ENCODE assay signal across 18 cellular contexts in the genomic region with DNA sequence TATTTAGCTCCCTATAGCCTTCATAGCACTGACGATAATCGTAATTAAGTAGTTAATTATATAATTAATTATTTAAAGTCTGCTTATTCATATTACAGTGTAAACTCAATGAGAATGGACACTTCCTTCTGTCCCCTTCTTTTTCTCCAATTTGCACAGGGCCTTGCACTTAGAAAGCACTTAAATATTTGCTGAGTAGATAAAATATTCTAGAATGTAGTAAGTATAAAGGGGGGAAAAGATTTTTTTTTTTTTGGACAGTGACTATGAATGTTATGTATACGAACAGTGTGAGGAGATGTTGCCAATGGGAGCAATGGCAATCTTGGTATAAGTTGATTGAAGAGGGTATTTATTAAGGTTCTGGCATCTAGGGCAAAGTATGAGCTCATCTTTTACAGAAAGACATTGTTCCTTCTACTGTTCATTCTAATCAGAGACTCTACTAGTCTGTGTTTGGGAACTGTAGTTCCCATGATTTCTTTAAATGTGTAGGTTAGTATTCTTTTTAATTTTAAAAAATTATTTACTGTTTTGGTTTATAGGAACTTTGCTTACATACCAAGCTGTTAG. TPM values are rescaled to one million over a fixed set of nuclear protein-coding genes. Genes with fewer than 3 reads are reported as not detected.
DNase-seq lines count a peak whose midpoint lies in the region; ATAC-seq, FAIRE-seq and TF ChIP-seq lines count a peak whose summit lies in the region.
"Had no signal": no experiment of that assay in that cellular context is flagged by ENCODE, and none has a peak within 500 bp of the region (broad histone marks: within the 10 kb centered on the region; RNA-seq: fewer than 3 reads in every experiment).

No MANE protein-coding gene starts in this region.

- peak overlapping the region; percentile 72 for H3K27ac Mint-ChIP-seq in memory B cell
- H3K27ac Mint-ChIP-seq: CD4-positive, alpha-beta T cell; HFFc6 had no signal

- no peaks in the 10 kb centered on the region for H3K27me3 Mint-ChIP-seq in memory B cell
- H3K27me3 Mint-ChIP-seq: CD4-positive, alpha-beta T cell had no signal

- H3K36me3 ChIP-seq in K562 (ENCODE audit: control insufficient read depth, insufficient read depth, low read length) (peaks cover 64% of the 10 kb centered on the region), testis (ENCODE audit: low read depth, missing control alignments) (no peaks in the 10 kb centered on the region)

- TF ChIP-seq POLR2A in K562 (conservative IDR thresholded peaks at IDR 0.05): no peak
- TF ChIP-seq POLR2A in testis (IDR thresholded peaks at IDR 0.05): no peak

- no peaks in the 10 kb centered on the region for H3K9me3 ChIP-seq in K562 (replicated peaks; ENCODE audit: control insufficient read depth, insufficient read depth, low read depth, low read length)
- no peaks in the 10 kb centered on the region for H3K9me3 ChIP-seq in testis
- H3K9me3 ChIP-seq in right cardiac atrium (ENCODE audit: control insufficient read depth, low read length): no peaks in the 10 kb centered on the region
- H3K9me3 ChIP-seq: Caco-2 had no signal

- H3K4me2 ChIP-seq in K562 (ENCODE audit: insufficient read depth, low read length): no peak overlapping the region

- no peak overlapping the region for H3K9ac ChIP-seq in K562 (ENCODE audit: insufficient read depth in 1 of 2, low read depth in 2 of 2, low read length in 2 of 2)

- POLR2A ChIA-PET in K562 (lab: Yijun Ruan, JAX): no interaction called here

- WGBS in K562 (ENCODE audit: insufficient coverage, low coverage, missing lambda C conversion rate): 94% methylated on average over 3 of the region's 3 CpGs
- 98 to 99% methylated on average over 3 of the region's 3 CpGs for WGBS in testis, 2 donors
- WGBS in right cardiac atrium: 91% methylated on average over 3 of the region's 3 CpGs

- H3K9me3 Mint-ChIP-seq in memory B cell: no peaks in the 10 kb centered on the region
- H3K9me3 Mint-ChIP-seq: CD4-positive, alpha-beta T cell; HFFc6 had no signal

- H3K79me2 ChIP-seq in K562 (ENCODE audit: control insufficient read depth, insufficient read depth, low read length): no peaks in the 10 kb centered on the region

- no peaks in the 10 kb centered on the region for H3K9me1 ChIP-seq in K562 (ENCODE audit: control insufficient read depth, insufficient read depth, low read length)

- H3K4me1 ChIP-seq in K562 (replicated peaks in 1 of 2; ENCODE audit: control insufficient read depth in 2 of 2, insufficient read depth in 2 of 2, low read length in 2 of 2) (no peaks in the 10 kb centered on the region), testis (no peaks in the 10 kb centered on the region), right cardiac atrium (ENCODE audit: control insufficient read depth, insufficient read depth, low read length) (no peaks in the 10 kb centered on the region)
- H3K4me1 ChIP-seq: Caco-2 had no signal

- no peak overlapping the region for H2AFZ ChIP-seq in K562 (ENCODE audit: low read depth, low read length)

- H4K20me1 ChIP-seq in K562 (replicated peaks; ENCODE audit: control insufficient read depth, insufficient read depth, low read length): no peaks in the 10 kb centered on the region

- H3K27me3 ChIP-seq in K562 (ENCODE audit: control insufficient read depth in 2 of 2, insufficient read depth in 2 of 2, low read length in 2 of 2) (no peaks in the 10 kb centered on the region), testis (no peaks in the 10 kb centered on the region), right cardiac atrium (ENCODE audit: control insufficient read depth, insufficient read depth) (no peaks in the 10 kb centered on the region)

- TF ChIP-seq CTCF in K562 (IDR thresholded peaks at IDR 0.05 in 2 of 3, conservative IDR thresholded peaks at IDR 0.05 in 1 of 3; ENCODE audit: insufficient read depth in 2 of 3, low read depth in 1 of 3, low read length in 3 of 3) (no peak), testis (IDR thresholded peaks at IDR 0.05) (no peak)

- no peak for TF ChIP-seq EP300 in K562 (IDR thresholded peaks at IDR 0.05; ENCODE audit: low read length)

- ATAC-seq in K562 (no peak), memory B cell (ENCODE audit: low read depth) (no peak), right cardiac atrium (no peak)
- ATAC-seq: HCT116 had no signal

- no peak overlapping the region for H3K27ac ChIP-seq in K562 (ENCODE audit: extremely low read depth, low read depth, low read length)
- no peak overlapping the region for H3K27ac ChIP-seq in testis
- H3K27ac ChIP-seq in right cardiac atrium (ENCODE audit: low read length): no peak overlapping the region
- H3K27ac ChIP-seq: C4-2B had no signal

- BruUV-seq in K562 (replicated peaks; lab: Mats Ljungman, UMichigan): no TSS peak

- CTCF ChIA-PET in K562 (lab: Yijun Ruan, JAX; ENCODE audit: low intra/inter-chr PET ratio): no interaction called here

- DNase-seq in K562 (ENCODE audit: extremely low read depth in 1 of 4, low spot score in 3 of 4) (no peak), globus pallidus (ENCODE audit: low spot score) (peak; percentile 52), memory B cell (ENCODE audit: low spot score in 2 of 2) (no peak), superior temporal gyrus (ENCODE audit: extremely low spot score) (peak; percentile 40), testis (no peak), right cardiac atrium (no peak)
- no peak for DNase-seq in stimulated activated CD4-positive, alpha-beta T cell treated with anti-CD3 and anti-CD28 coated beads, Interleukin-4, amount 100 ng/mL, for 24 hours
- DNase-seq: AML-193; Caco-2; CD4-positive, alpha-beta T cell; GOT3; H7; HFFc6 had no signal

- H3K4me3 ChIP-seq in K562 (no peak overlapping the region), testis (no peak overlapping the region), right cardiac atrium (ENCODE audit: low read length) (no peak overlapping the region)

- H3K4me3 Mint-ChIP-seq in memory B cell: no peak overlapping the region
- H3K4me3 Mint-ChIP-seq: CD4-positive, alpha-beta T cell; HFFc6 had no signal

- in situ Hi-C loops in K562 (cut with MboI): no loop called here

- no peaks in the 10 kb centered on the region for H3K4me1 Mint-ChIP-seq in memory B cell

- no peak for TF ChIP-seq RAD21 in K562 (CRISPR knock-in tag; conservative IDR thresholded peaks at IDR 0.05 in 1 of 2, IDR thresholded peaks at IDR 0.05 in 1 of 2)

- peaks cover 37% of the 10 kb centered on the region for H3K36me3 Mint-ChIP-seq in memory B cell

- intact Hi-C loops in K562 (cut with micrococcal nuclease): no loop called here
- intact Hi-C loops in testis (cut with DNase I; ENCODE audit: low total_unique reads): no loop called here
- intact Hi-C loops in right cardiac atrium (cut with DNase I): no loop called here

- FAIRE-seq in K562 (lab: Jason Lieb, UNC): no peak
- FAIRE-seq: D721Med, GM12891, HTR-8/SVneo had no signal

TF ChIP-seq in K562, 482 proteins besides CTCF, POLR2A, EP300 and RAD21:
- TF ChIP-seq, protein P1, sequence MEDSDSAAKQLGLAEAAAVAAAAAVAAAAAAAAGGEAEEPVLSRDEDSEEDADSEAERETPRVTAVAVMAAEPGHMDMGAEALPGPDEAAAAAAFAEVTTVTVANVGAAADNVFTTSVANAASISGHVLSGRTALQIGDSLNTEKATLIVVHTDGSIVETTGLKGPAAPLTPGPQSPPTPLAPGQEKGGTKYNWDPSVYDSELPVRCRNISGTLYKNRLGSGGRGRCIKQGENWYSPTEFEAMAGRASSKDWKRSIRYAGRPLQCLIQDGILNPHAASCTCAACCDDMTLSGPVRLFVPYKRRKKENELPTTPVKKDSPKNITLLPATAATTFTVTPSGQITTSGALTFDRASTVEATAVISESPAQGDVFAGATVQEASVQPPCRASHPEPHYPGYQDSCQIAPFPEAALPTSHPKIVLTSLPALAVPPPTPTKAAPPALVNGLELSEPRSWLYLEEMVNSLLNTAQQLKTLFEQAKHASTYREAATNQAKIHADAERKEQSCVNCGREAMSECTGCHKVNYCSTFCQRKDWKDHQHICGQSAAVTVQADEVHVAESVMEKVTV (CRISPR knock-in tag; IDR thresholded peaks at IDR 0.05): no peak
- TF ChIP-seq C11orf30 (IDR thresholded peaks at IDR 0.05; ENCODE audit: low read depth): peak; percentile 67
- peak; percentile 56 for TF ChIP-seq MAFG (tag; conservative IDR thresholded peaks at IDR 0.05)
- peak; percentile 80 for TF ChIP-seq ZNF316 (IDR thresholded peaks at IDR 0.05)

RNA-seq across cellular contexts. Expression of gene YTHDC2, which starts 49.4 kb away (rescaled TPM):
- 23.4 and 114 TPM in 2 replicates for total RNA-seq in K562 (2011; cell fraction: chromatin; rRNA removed; ENCODE audit: low replicate concordance)
- 17.3 and 19.3 TPM in 2 replicates for total RNA-seq in K562 (2011; cell fraction: nucleolus; rRNA removed)
- 26.2 and 27.1 TPM in 2 replicates for total RNA-seq in K562 (2011; cell fraction: nucleoplasm; rRNA removed)
- total RNA-seq in K562 (2014; rRNA removed): 14.5 and 18.4 TPM in 2 replicates
- 21.3 and 21.6 TPM in 2 replicates for total RNA-seq in K562 (2014; rRNA removed; fragmentation: Illumina TruSeq; extraction: Trizol)
- 17.0 and 17.9 TPM in 2 replicates for total RNA-seq in K562 (2015; rRNA removed; fragmentation: Illumina TruSeq; extraction: Trizol)
- total RNA-seq in K562 (2021): 20.0 and 20.3 TPM in 2 replicates
- polyA plus RNA-seq in K562 (2011; rRNA removed): 11.7 and 15.6 TPM in 2 replicates
- polyA plus RNA-seq in K562 (2011; cell fraction: cytosol; rRNA removed): 2.5 and 4.2 TPM in 2 replicates
- 16.5 and 18.9 TPM in 2 replicates for polyA plus RNA-seq in K562 (2011; cell fraction: nucleus; rRNA removed)
- polyA plus RNA-seq in K562 (2012): 9.9 and 10.4 TPM in 2 replicates
- polyA plus RNA-seq in K562 (2014; fragmentation: Illumina TruSeq; extraction: Trizol): 15.2 and 15.9 TPM in 2 replicates
- polyA plus RNA-seq in K562 (2014; fragmentation: Nextera tagmentation; extraction: Ambion mirVana): 1 to 10 TPM; 2.7 to 5.1 TPM
- 14.0 and 16.0 TPM in 2 replicates for polyA plus RNA-seq in K562 (2014; rRNA removed)
- polyA minus RNA-seq in K562 (2011; rRNA and poly(A)+ RNA removed): 39.6 and 52.6 TPM in 2 replicates
- 9.2 and 9.6 TPM in 2 replicates for polyA minus RNA-seq in K562 (2011; cell fraction: cytosol; rRNA and poly(A)+ RNA removed)
- 43.6 and 46.3 TPM in 2 replicates for polyA minus RNA-seq in K562 (2011; cell fraction: nucleus; rRNA and poly(A)+ RNA removed)
- 10 to 100 TPM; 34.3 to 44.3 TPM for total RNA-seq in testis
- polyA plus RNA-seq in testis (ENCODE audit: insufficient read depth, low read depth, low replicate concordance): 29.1 TPM
- 10 to 100 TPM; 12.3 to 21.1 (median 18.5) TPM for total RNA-seq in right cardiac atrium
- 6.4 TPM for polyA plus RNA-seq in right cardiac atrium

Comparison
In these comparisons a context has a peak if more than half of its experiments do, and no peak if none do; other contexts are left out.
1. DNase-seq: peak in globus pallidus (single experiment) and superior temporal gyrus (single experiment); none in K562 (0 of 4), memory B cell (0 of 2), stimulated activated CD4-positive, alpha-beta T cell treated with anti-CD3 and anti-CD28 coated beads, Interleukin-4, amount 100 ng/mL, for 24 hours (single experiment), testis (single experiment) and right cardiac atrium (0 of 3).